In the genomic region with DNA sequence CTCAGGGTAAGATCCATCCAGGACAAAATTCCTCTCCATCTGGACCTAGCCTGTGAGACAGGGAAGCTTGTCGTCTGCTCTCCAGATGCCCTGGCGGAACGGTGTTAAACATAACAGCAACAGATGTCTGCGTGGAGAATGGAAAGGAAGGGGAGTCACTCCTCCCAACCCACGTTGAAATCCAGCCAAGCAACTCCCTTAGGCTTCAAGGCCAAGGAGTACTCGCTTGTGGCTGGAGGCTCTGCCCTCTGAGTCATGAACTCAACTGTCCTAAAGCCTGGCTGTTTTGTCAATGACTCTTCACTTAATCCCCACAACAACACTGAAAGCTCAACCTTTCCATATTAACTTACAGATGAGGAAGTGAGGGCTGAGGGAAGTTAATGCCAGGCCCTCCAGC, we compare ENCODE assay signal across 20 cellular contexts. TPM values are rescaled to one million over a fixed set of nuclear protein-coding genes. Genes with fewer than 3 reads are reported as not detected.
DNase-seq lines count a peak whose midpoint lies in the region; FAIRE-seq and TF ChIP-seq lines count a peak whose summit lies in the region.
"Had no signal": no experiment of that assay in that cellular context is flagged by ENCODE, and none has a peak within 500 bp of the region (broad histone marks: within the 10 kb centered on the region; RNA-seq: fewer than 3 reads in every experiment).

No MANE protein-coding gene starts in this region.

- H3K18ac ChIP-seq in neuronal stem cell (ENCODE audit: low read length), result no peak overlapping the region

- no peaks in the 10 kb centered on the region for H3K4me1 ChIP-seq in neuronal stem cell (ENCODE audit: control insufficient read depth in 2 of 2, insufficient read depth in 1 of 2, low read depth in 1 of 2, low read length in 2 of 2)
- H3K4me1 ChIP-seq: sigmoid colon had no signal

- H3K27ac ChIP-seq in brain microvascular endothelial cell (no peak overlapping the region), neuronal stem cell (replicated peaks; ENCODE audit: low read length) (no peak overlapping the region)
- H3K27ac ChIP-seq: hepatocyte, sigmoid colon had no signal

- no peak overlapping the region for H3K4ac ChIP-seq in neuronal stem cell (ENCODE audit: low read length)

- H3K4me2 ChIP-seq in neuronal stem cell (ENCODE audit: insufficient read depth, low read length, poor library complexity, severe bottlenecking), result no peak overlapping the region
- H3K4me2 ChIP-seq: hepatocyte had no signal

- H2BK5ac ChIP-seq in neuronal stem cell (ENCODE audit: low read length), result no peak overlapping the region

- no peak overlapping the region for H4K8ac ChIP-seq in neuronal stem cell (ENCODE audit: low read depth, low read length)

- H3K36me3 ChIP-seq in brain microvascular endothelial cell (replicated peaks) (no peaks in the 10 kb centered on the region), neuronal stem cell (replicated peaks in 1 of 2; ENCODE audit: control insufficient read depth in 2 of 2, insufficient read depth in 2 of 2, low read length in 2 of 2) (no peaks in the 10 kb centered on the region)
- H3K36me3 ChIP-seq: sigmoid colon had no signal

- H2AK5ac ChIP-seq in neuronal stem cell (ENCODE audit: low read depth, low read length), result no peak overlapping the region

- FAIRE-seq in RCC 7860 (lab: Jason Lieb, UNC), result no peak
- FAIRE-seq: K562 had no signal

- no peak overlapping the region for H3K9ac ChIP-seq in neuronal stem cell (ENCODE audit: low read depth, low read length, poor library complexity)

- H2BK12ac ChIP-seq in neuronal stem cell (ENCODE audit: low read length), result peak overlapping the region; percentile 5

- H3K27me3 ChIP-seq in brain microvascular endothelial cell (replicated peaks) (no peaks in the 10 kb centered on the region), neuronal stem cell (ENCODE audit: control insufficient read depth in 3 of 3, insufficient read depth in 3 of 3, low read depth in 1 of 3, low read length in 3 of 3) (no peaks in the 10 kb centered on the region)
- H3K27me3 ChIP-seq: hepatocyte had no signal

- DNase-seq in DMS79 treated with DMSO at 0.1 percent for 48 hours (lab: John Stamatoyannopoulos, UW), result peak; percentile 28
- peak; percentile 40 for DNase-seq in HT-29 (ENCODE audit: low spot score)
- peak; percentile 18 for DNase-seq in brain microvascular endothelial cell
- DNase-seq in neuronal stem cell (ENCODE audit: low spot score), result no peak
- DNase-seq in RCC 7860 (ENCODE audit: low spot score), result no peak
- DNase-seq in T-helper 9 cell, result no peak
- DNase-seq in T-helper 2 cell, result no peak
- DNase-seq: activated CD4-positive, alpha-beta T cell treated with anti-CD3 and anti-CD28 coated beads for 48 hours; activated CD8-positive, alpha-beta memory T cell treated with anti-CD3 and anti-CD28 coated beads, Interleukin-2, amount 50 U/mL, for 48 hours; activated naive CD4-positive, alpha-beta T cell treated with Interleukin-2 at 50 U/mL for 16 hours; C1 segment of cervical spinal cord; dermis blood vessel endothelial cell; kidney glomerular epithelial cell; SIG-M5; sigmoid colon; stimulated activated CD4-positive, alpha-beta T cell treated with anti-CD3 and anti-CD28 coated beads, Interleukin-4, amount 100 ng/mL, for 24 hours had no signal

- no peak for TF ChIP-seq CTCF in brain microvascular endothelial cell (IDR thresholded peaks at IDR 0.05; ENCODE audit: low read depth, low read length, missing control alignments)

- H3K9me3 ChIP-seq in neuronal stem cell (replicated peaks in 1 of 2; ENCODE audit: control insufficient read depth in 2 of 2, insufficient read depth in 1 of 2, low read depth in 1 of 2, low read length in 2 of 2), result no peaks in the 10 kb centered on the region
- H3K9me3 ChIP-seq: sigmoid colon had no signal

- H2BK120ac ChIP-seq in neuronal stem cell (ENCODE audit: low read depth, low read length), result no peak overlapping the region

- no peak overlapping the region for H3K14ac ChIP-seq in neuronal stem cell (ENCODE audit: low read length)

- no peak overlapping the region for H2BK15ac ChIP-seq in neuronal stem cell (ENCODE audit: low read length)

- H3K23ac ChIP-seq in neuronal stem cell (ENCODE audit: low read depth, low read length, poor library complexity), result no peak overlapping the region

- H3K4me3 ChIP-seq in brain microvascular endothelial cell (ENCODE audit: low read depth, low read length) (no peak overlapping the region), neuronal stem cell (ENCODE audit: low read length in 2 of 2) (no peak overlapping the region)
- H3K4me3 ChIP-seq: hepatocyte, K562, sigmoid colon had no signal

- in situ Hi-C loops in brain microvascular endothelial cell (cut with HindIII; ENCODE audit: low pct_ligation_motif_present, low sequenced_read_pairs), result no loop called here

- H2AFZ ChIP-seq in neuronal stem cell (ENCODE audit: low read length), result no peak overlapping the region
- H2AFZ ChIP-seq: hepatocyte had no signal

- H3K79me1 ChIP-seq in neuronal stem cell (ENCODE audit: low read depth, low read length), result no peaks in the 10 kb centered on the region

- no peak overlapping the region for H4K91ac ChIP-seq in neuronal stem cell (ENCODE audit: low read depth, low read length, poor library complexity)

- WGBS in neuronal stem cell (ENCODE audit: extremely low coverage in 2 of 2, insufficient read length in 2 of 2, insufficient replicate concordance in 1 of 2), 2 donors, result no CpG with 5 or more reads among the region's 6 CpGs

RNA-seq across cellular contexts. Expression of a gene that starts 42.2 kb away (rescaled TPM):
- 0.41 and 1.4 TPM in 2 replicates for total RNA-seq in HT-29 (2014; rRNA removed; shearing (Covaris generic))
- not detected for polyA plus RNA-seq in neuronal stem cell (2013, experiment 1 of 2)
- polyA plus RNA-seq in neuronal stem cell (2013, experiment 2 of 2), result 0.07 TPM
- total RNA-seq: dermis blood vessel endothelial cell, epithelial cell of proximal tubule, hepatocyte, K562, temporal lobe had no signal
- polyA plus RNA-seq: K562 had no signal

Comparison
In these comparisons a context has a peak if more than half of its experiments do, and no peak if none do; other contexts are left out.
1. DNase-seq: peak in DMS79 treated with DMSO at 0.1 percent for 48 hours (single experiment), HT-29 (single experiment) and brain microvascular endothelial cell (single experiment); none in neuronal stem cell (single experiment), RCC 7860 (single experiment), T-helper 9 cell (single experiment) and T-helper 2 cell (0 of 5).